19 cellular contexts compared by ENCODE assay signal in genomic region chr17:13160281-13160680, GRCh38.
DNase-seq lines count a peak whose midpoint lies in the region; ATAC-seq and TF ChIP-seq lines count a peak whose summit lies in the region.
"Had no signal": no experiment of that assay in that cellular context is flagged by ENCODE, and none has a peak within 500 bp of the region (broad histone marks: within the 10 kb centered on the region; RNA-seq: fewer than 3 reads in every experiment).

No MANE protein-coding gene starts in this region.

- no peak overlapping the region for H3K14ac ChIP-seq in trophoblast cell (ENCODE audit: low read length)

- CTCF ChIA-PET in AG04449 (lab: Yijun Ruan, JAX) (interaction anchor here (0.6 to 3.0 kb wide), 3 partner anchors 34 to 130 kb away, joined by 3 to 9 read pairs (median 3); no protein-coding TSS in a partner anchor), GM10248 (lab: Yijun Ruan, JAX) (no interaction called here)

- no peak overlapping the region for H4K8ac ChIP-seq in trophoblast cell (ENCODE audit: low read depth, low read length)

- H4K12ac ChIP-seq in trophoblast cell (ENCODE audit: low read depth, low read length): no peak overlapping the region

- H2AFZ ChIP-seq in trophoblast cell (ENCODE audit: insufficient read depth, low read length, poor library complexity): no peak overlapping the region

- H2BK5ac ChIP-seq in trophoblast cell (ENCODE audit: low read depth, low read length, poor library complexity): no peak overlapping the region

- no peak overlapping the region for H3K4ac ChIP-seq in trophoblast cell (ENCODE audit: low read depth, low read length)

- no peak overlapping the region for H3K18ac ChIP-seq in trophoblast cell (ENCODE audit: low read length)

- H3K9ac ChIP-seq in trophoblast cell (ENCODE audit: low read length): no peak overlapping the region
- H3K9ac ChIP-seq: BLaER1 treated with 17β-estradiol and CSF1 and Interleukin-3, amounts not matched to agents 10 nM and 100 nM had no signal

- no peak for ATAC-seq in HG03025 (IDR thresholded peaks at IDR 0.05; ENCODE audit: low FRiP score, unreplicated experiment)
- ATAC-seq: A549; CD8-positive, alpha-beta T cell; HCT116 had no signal

- H3K79me1 ChIP-seq in trophoblast cell (ENCODE audit: low read length): no peaks in the 10 kb centered on the region

- H3K9me3 ChIP-seq in trophoblast cell (ENCODE audit: insufficient read depth, low read depth, low read length): no peaks in the 10 kb centered on the region
- H3K9me3 ChIP-seq: A549; BLaER1 treated with 17β-estradiol and CSF1 and Interleukin-3, amounts not matched to agents 10 nM and 100 nM had no signal

- H2AK5ac ChIP-seq in trophoblast cell (ENCODE audit: low read length): no peak overlapping the region

- H3K4me1 ChIP-seq in trophoblast cell (ENCODE audit: control insufficient read depth in 1 of 2, insufficient read depth in 2 of 2, low read length in 2 of 2): no peaks in the 10 kb centered on the region
- H3K4me1 ChIP-seq: A549; BLaER1 treated with 17β-estradiol and CSF1 and Interleukin-3, amounts not matched to agents 10 nM and 100 nM had no signal

- WGBS in trophoblast cell (ENCODE audit: extremely low coverage, insufficient coverage, insufficient read length): no CpG with 5 or more reads among the region's 3 CpGs

- DNase-seq in AG04449 (ENCODE audit: low read depth, low spot score) (peak; percentile 53), EL (peak; percentile 39), SW480 (ENCODE audit: low spot score) (peak; percentile 20), trophoblast cell (peak; percentile 90 to 98), DMS79 (lab: John Stamatoyannopoulos, UW) (no peak), GM10248 (ENCODE audit: extremely low spot score) (no peak)
- DNase-seq in activated T-cell treated with anti-CD3 and anti-CD28 coated beads, Interleukin-2, amount 50 U/mL, for 1 hour: no peak
- DNase-seq: CD8-positive, alpha-beta T cell; DMS 273 treated with DMSO at 0.1 percent for 48 hours; DMS53; GOT3; H7; HFFc6; KBM-7 had no signal

- H4K91ac ChIP-seq in trophoblast cell (ENCODE audit: low read depth, low read length): no peak overlapping the region

- H3K4me3 ChIP-seq in AG04449 (ENCODE audit: low read depth, low read length) (no peak overlapping the region), trophoblast cell (ENCODE audit: low read depth, low read length) (no peak overlapping the region)
- H3K4me3 ChIP-seq: A549; BLaER1 treated with 17β-estradiol and CSF1 and Interleukin-3, amounts not matched to agents 10 nM and 100 nM had no signal

- POLR2A ChIA-PET in AG04449 (lab: Yijun Ruan, JAX) (no interaction called here), GM10248 (lab: Yijun Ruan, JAX) (no interaction called here)

- H2BK12ac ChIP-seq in trophoblast cell (ENCODE audit: low read length): no peak overlapping the region

- no peaks in the 10 kb centered on the region for H3K79me2 ChIP-seq in trophoblast cell (ENCODE audit: control insufficient read depth, insufficient read depth, low read length, poor library complexity)

- TF ChIP-seq CTCF in AG04449 (IDR thresholded peaks at IDR 0.05; ENCODE audit: insufficient read depth, low read length, missing control alignments) (no peak), GM10248 (IDR thresholded peaks at IDR 0.05; ENCODE audit: control extremely low read depth, extremely low read depth, low read depth, missing control alignments) (no peak)

- H3K23ac ChIP-seq in trophoblast cell (ENCODE audit: low read length): no peak overlapping the region

- H3K27me3 ChIP-seq in trophoblast cell (ENCODE audit: insufficient read depth, low read length): no peaks in the 10 kb centered on the region
- H3K27me3 ChIP-seq: BLaER1 treated with 17β-estradiol and CSF1 and Interleukin-3, amounts not matched to agents 10 nM and 100 nM had no signal

- no peak overlapping the region for H2BK120ac ChIP-seq in trophoblast cell (ENCODE audit: insufficient read depth, low read length, poor library complexity)

- H3K27ac ChIP-seq in trophoblast cell (ENCODE audit: low read depth, low read length): no peak overlapping the region
- H3K27ac ChIP-seq: 22Rv1; A549; BLaER1 treated with 17β-estradiol and CSF1 and Interleukin-3, amounts not matched to agents 10 nM and 100 nM had no signal

- H3K36me3 ChIP-seq in trophoblast cell (ENCODE audit: control insufficient read depth in 1 of 2, insufficient read depth in 2 of 2, low read length in 2 of 2): no peaks in the 10 kb centered on the region
- H3K36me3 ChIP-seq: BLaER1 treated with 17β-estradiol and CSF1 and Interleukin-3, amounts not matched to agents 10 nM and 100 nM had no signal

- no peak overlapping the region for H3K4me2 ChIP-seq in trophoblast cell (ENCODE audit: low read length)
- H3K4me2 ChIP-seq: A549; BLaER1 treated with 17β-estradiol and CSF1 and Interleukin-3, amounts not matched to agents 10 nM and 100 nM had no signal

Comparison
In these comparisons a context has a peak if more than half of its experiments do, and no peak if none do; other contexts are left out.
1. DNase-seq: peak in AG04449 (single experiment), EL (single experiment), SW480 (single experiment) and trophoblast cell (2 of 2); none in DMS79 (single experiment), GM10248 (single experiment) and activated T-cell treated with anti-CD3 and anti-CD28 coated beads, Interleukin-2, amount 50 U/mL, for 1 hour (single experiment).